In the genomic region with DNA sequence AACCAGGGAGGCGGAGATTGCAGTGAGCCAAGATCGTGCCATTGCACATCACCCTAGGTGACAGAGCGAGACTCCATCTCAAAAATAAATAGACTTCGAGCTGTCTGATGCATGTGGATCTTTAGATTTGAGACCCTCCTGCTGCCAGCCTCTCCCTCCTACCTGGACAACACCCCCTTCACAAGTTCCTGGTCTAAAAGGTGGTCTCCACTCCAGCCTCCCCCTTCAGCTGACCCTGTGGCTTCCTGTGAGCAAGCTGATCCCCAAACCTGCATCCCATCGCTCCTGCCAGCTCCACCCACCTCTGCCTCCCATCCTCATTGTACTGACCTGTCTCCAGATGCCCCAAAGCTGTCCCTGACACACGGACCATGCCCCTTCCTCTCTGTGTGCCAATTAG, we compare ENCODE assay signal across 19 cellular contexts. TPM values are rescaled to one million over a fixed set of nuclear protein-coding genes. Genes with fewer than 3 reads are reported as not detected.
DNase-seq lines count a peak whose midpoint lies in the region; ATAC-seq and TF ChIP-seq lines count a peak whose summit lies in the region.
"Had no signal": no experiment of that assay in that cellular context is flagged by ENCODE, and none has a peak within 500 bp of the region (broad histone marks: within the 10 kb centered on the region; RNA-seq: fewer than 3 reads in every experiment).

No MANE protein-coding gene starts in this region.

- H3K79me1 ChIP-seq in mesendoderm (ENCODE audit: low read length): peaks cover 6% of the 10 kb centered on the region

- H3K27ac Mint-ChIP-seq in MCF 10A (ENCODE audit: low read depth, unreplicated experiment) (peak overlapping the region; percentile 50), T-helper 17 cell (peak overlapping the region; percentile 67)

- TF ChIP-seq POLR2A in breast epithelium (IDR thresholded peaks at IDR 0.05): no peak

- H3K56ac ChIP-seq in mesendoderm (ENCODE audit: low read length): no peak overlapping the region

- CTCF ChIA-PET in MCF 10A (lab: Yijun Ruan, JAX): interaction anchor here (0.6 to 4.8 kb wide), 3 partner anchors 22 to 206 kb away, joined by 3 to 29 read pairs (median 3); no protein-coding TSS in a partner anchor

- no peak overlapping the region for H4K8ac ChIP-seq in mesendoderm (ENCODE audit: low read depth, low read length)

- H4K5ac ChIP-seq in mesendoderm (ENCODE audit: low read length): no peak overlapping the region

- TF ChIP-seq CTCF in MCF 10A (IDR thresholded peaks at IDR 0.05; ENCODE audit: unreplicated experiment) (no peak), breast epithelium (IDR thresholded peaks at IDR 0.05) (no peak), hepatocyte (IDR thresholded peaks at IDR 0.05; ENCODE audit: poor library complexity) (no peak)

- H3K9me3 ChIP-seq in breast epithelium: no peaks in the 10 kb centered on the region
- H3K9me3 ChIP-seq in T-helper 17 cell (ENCODE audit: control insufficient read depth, low read length, poor library complexity, severe bottlenecking): no peaks in the 10 kb centered on the region
- H3K9me3 ChIP-seq in hepatocyte (ENCODE audit: low read depth): no peaks in the 10 kb centered on the region
- H3K9me3 ChIP-seq: psoas muscle, SJCRH30 had no signal

- no peak for DNase-seq in MCF 10A (ENCODE audit: unreplicated experiment)
- DNase-seq in breast epithelium (ENCODE audit: low spot score in 2 of 2): no peak
- DNase-seq in T-helper 17 cell: no peak
- no peak for DNase-seq in hepatocyte (ENCODE audit: low spot score)
- DNase-seq in NCI-H146 treated with DMSO at 0.1 percent for 48 hours (lab: John Stamatoyannopoulos, UW; ENCODE audit: unreplicated experiment): no peak
- DNase-seq in mesendoderm: no peak
- no peak for DNase-seq in NCI-H774 (lab: John Stamatoyannopoulos, UW)
- DNase-seq: activated CD8-positive, alpha-beta memory T cell treated with anti-CD3 and anti-CD28 coated beads, Interleukin-2, amount 50 U/mL, for 48 hours; activated gamma-delta T cell; central memory CD4-positive, alpha-beta T cell; hippocampal formation; NCI-H1092; NCI-H2081 treated with DMSO at 0.1 percent for 48 hours; psoas muscle; SJCRH30; T-helper 2 cell had no signal

- no peak overlapping the region for H2AFZ ChIP-seq in hepatocyte

- intact Hi-C loops in MCF 10A (cut with micrococcal nuclease) (no loop called here), breast epithelium (cut with DNase I; ENCODE audit: low total_unique reads) (no loop called here)

- no peaks in the 10 kb centered on the region for H3K27me3 Mint-ChIP-seq in MCF 10A (ENCODE audit: insufficient read depth, unreplicated experiment)
- no peaks in the 10 kb centered on the region for H3K27me3 Mint-ChIP-seq in T-helper 17 cell

- H2BK15ac ChIP-seq in mesendoderm (replicated peaks; ENCODE audit: low read depth): no peak overlapping the region

- no peaks in the 10 kb centered on the region for H3K9me2 ChIP-seq in hepatocyte (replicated peaks; ENCODE audit: insufficient read depth)

- no peak overlapping the region for H3K4me3 ChIP-seq in breast epithelium
- no peak overlapping the region for H3K4me3 ChIP-seq in hepatocyte
- no peak overlapping the region for H3K4me3 ChIP-seq in mesendoderm (ENCODE audit: low read length)
- H3K4me3 ChIP-seq: psoas muscle, SJCRH30 had no signal

- H4K20me1 ChIP-seq in hepatocyte (ENCODE audit: insufficient read depth, poor library complexity, severe bottlenecking): peaks cover 6% of the 10 kb centered on the region

- H3K23ac ChIP-seq in mesendoderm (ENCODE audit: low read length): no peak overlapping the region

- ATAC-seq in T-helper 17 cell: no peak
- no peak for ATAC-seq in GM18909 (IDR thresholded peaks at IDR 0.05; ENCODE audit: poor library complexity, unreplicated experiment)
- ATAC-seq: psoas muscle had no signal

- H3K36me3 ChIP-seq in breast epithelium (no peaks in the 10 kb centered on the region), hepatocyte (replicated peaks; ENCODE audit: insufficient read depth, low read depth) (no peaks in the 10 kb centered on the region), mesendoderm (ENCODE audit: control insufficient read depth, insufficient read depth, low read length) (peaks cover 16% of the 10 kb centered on the region)

- no peak overlapping the region for H3K4ac ChIP-seq in mesendoderm (ENCODE audit: low read depth, low read length)

- 93% methylated on average over 6 of the region's 6 CpGs for WGBS in hepatocyte (ENCODE audit: low lambda C conversion rate, missing lambda C conversion rate)
- WGBS in mesendoderm (ENCODE audit: extremely low coverage, insufficient coverage, low lambda C conversion rate): no CpG with 5 or more reads among the region's 6 CpGs

- POLR2A ChIA-PET in MCF 10A (lab: Yijun Ruan, JAX): interaction anchor here (0.6 to 2.4 kb wide), 4 partner anchors 13 to 104 kb away, joined by 3 to 8 read pairs (median 3); a partner anchor contains a TSS

- no peak overlapping the region for H2AK5ac ChIP-seq in mesendoderm (ENCODE audit: low read length)

- BruUV-seq in MCF 10A (replicated peaks; lab: Mats Ljungman, UMichigan): no TSS peak

- H3K27me3 ChIP-seq in breast epithelium: no peaks in the 10 kb centered on the region
- H3K27me3 ChIP-seq in hepatocyte: no peaks in the 10 kb centered on the region
- no peaks in the 10 kb centered on the region for H3K27me3 ChIP-seq in mesendoderm (ENCODE audit: insufficient read depth, low read length, poor library complexity)
- H3K27me3 ChIP-seq: SJCRH30 had no signal

- no peak overlapping the region for H3K18ac ChIP-seq in mesendoderm (ENCODE audit: low read length)

- H3K4me1 Mint-ChIP-seq in MCF 10A (ENCODE audit: insufficient read depth, unreplicated experiment) (peaks cover 44% of the 10 kb centered on the region), T-helper 17 cell (peaks cover 14% of the 10 kb centered on the region)

- H3K4me2 ChIP-seq in hepatocyte (no peak overlapping the region), mesendoderm (ENCODE audit: low read length) (no peak overlapping the region)

- H2BK5ac ChIP-seq in mesendoderm (ENCODE audit: low read length): no peak overlapping the region

- H3K36me3 Mint-ChIP-seq in MCF 10A (ENCODE audit: insufficient read depth, unreplicated experiment) (peaks cover 35% of the 10 kb centered on the region), T-helper 17 cell (ENCODE audit: low read depth) (no peaks in the 10 kb centered on the region)

- H3K4me3 Mint-ChIP-seq in MCF 10A (ENCODE audit: unreplicated experiment) (no peak overlapping the region), T-helper 17 cell (no peak overlapping the region)

- no peak overlapping the region for H3K27ac ChIP-seq in breast epithelium
- H3K27ac ChIP-seq in hepatocyte: peak overlapping the region; percentile 16
- no peak overlapping the region for H3K27ac ChIP-seq in mesendoderm (ENCODE audit: low read depth, low read length)
- H3K27ac ChIP-seq: psoas muscle, SJCRH30 had no signal

- no peaks in the 10 kb centered on the region for H3K4me1 ChIP-seq in breast epithelium
- peaks cover 18% of the 10 kb centered on the region for H3K4me1 ChIP-seq in hepatocyte (ENCODE audit: insufficient read depth)
- H3K4me1 ChIP-seq in mesendoderm (ENCODE audit: control insufficient read depth, low read depth, low read length): no peaks in the 10 kb centered on the region

- H2BK120ac ChIP-seq in mesendoderm (ENCODE audit: low read depth, low read length): no peak overlapping the region

- H3K9me3 Mint-ChIP-seq in MCF 10A (ENCODE audit: unreplicated experiment): no peaks in the 10 kb centered on the region

- H3K79me2 ChIP-seq in hepatocyte: peaks cover 8% of the 10 kb centered on the region
- no peaks in the 10 kb centered on the region for H3K79me2 ChIP-seq in mesendoderm (ENCODE audit: control insufficient read depth, insufficient read depth, low read length)

- H3K9ac ChIP-seq in mesendoderm (ENCODE audit: low read length): no peak overlapping the region

RNA-seq across cellular contexts. Expression of a gene that starts 27.1 kb away (rescaled TPM):
- total RNA-seq in MCF 10A (2022) (23.4 and 32.5 TPM in 2 replicates), breast epithelium (10 to 100 TPM; 13.0 to 23.1 (median 20.6) TPM), T-helper 17 cell (10 to 100 TPM; 25.2 to 30.6 TPM), hepatocyte (18.3 and 20.9 TPM in 2 replicates)
- 30.7 and 34.4 TPM in 2 replicates for polyA plus RNA-seq in hepatocyte
- 14.4 TPM for polyA plus RNA-seq in mesendoderm (2013, experiment 1 of 2)
- polyA plus RNA-seq in mesendoderm (2013, experiment 2 of 2): 14.8 TPM

RNA-seq across cellular contexts. Expression of a gene that starts 51.1 kb away (rescaled TPM):
- total RNA-seq in MCF 10A (2022) (0.37 TPM in 1 of 2 replicates, not detected in the other), breast epithelium (1 to 10 TPM in 2 of 3 donors, under 1 TPM in 1; 0.48 to 3.2 (median 1.6) TPM), T-helper 17 cell (under 1 TPM; 0.65 to 0.72 TPM), hepatocyte (1.8 and 3.7 TPM in 2 replicates)
- 0.29 and 0.40 TPM in 2 replicates for polyA plus RNA-seq in hepatocyte
- not detected for polyA plus RNA-seq in mesendoderm (2013, experiment 1 of 2)
- not detected for polyA plus RNA-seq in mesendoderm (2013, experiment 2 of 2)
- polyA plus RNA-seq: liver had no signal

RNA-seq across cellular contexts. Expression of a gene that starts 57.6 kb away (rescaled TPM):
- 83.9 and 95.1 TPM in 2 replicates for total RNA-seq in MCF 10A (2022)
- 10 to 100 TPM; 56.0 to 69.0 (median 57.8) TPM for total RNA-seq in breast epithelium
- total RNA-seq in T-helper 17 cell: 10 to 100 TPM; 76.0 to 84.1 TPM
- total RNA-seq in hepatocyte: 48.2 and 54.6 TPM in 2 replicates
- 53.7 and 56.1 TPM in 2 replicates for polyA plus RNA-seq in hepatocyte
- polyA plus RNA-seq in mesendoderm (2013, experiment 1 of 2): 77.9 TPM
- polyA plus RNA-seq in mesendoderm (2013, experiment 2 of 2): 88.4 TPM

RNA-seq across cellular contexts. Expression of a gene that starts 57.7 kb away (rescaled TPM):
- total RNA-seq in MCF 10A (2022) (1.8 and 2.1 TPM in 2 replicates), breast epithelium (1 to 10 TPM in 2 of 3 donors, under 1 TPM in 1; 0.80 to 3.5 (median 2.6) TPM), T-helper 17 cell (under 1 TPM in 1 of 2 donors, not detected in 1; 0.15 TPM), hepatocyte (1.4 and 3.5 TPM in 2 replicates)
- 12.0 and 15.2 TPM in 2 replicates for polyA plus RNA-seq in hepatocyte
- 0.20 TPM for polyA plus RNA-seq in mesendoderm (2013, experiment 1 of 2)
- 0.28 TPM for polyA plus RNA-seq in mesendoderm (2013, experiment 2 of 2)
- total RNA-seq: frontal cortex had no signal
